ENCODE assay signal across 18 cellular contexts in the genomic region with DNA sequence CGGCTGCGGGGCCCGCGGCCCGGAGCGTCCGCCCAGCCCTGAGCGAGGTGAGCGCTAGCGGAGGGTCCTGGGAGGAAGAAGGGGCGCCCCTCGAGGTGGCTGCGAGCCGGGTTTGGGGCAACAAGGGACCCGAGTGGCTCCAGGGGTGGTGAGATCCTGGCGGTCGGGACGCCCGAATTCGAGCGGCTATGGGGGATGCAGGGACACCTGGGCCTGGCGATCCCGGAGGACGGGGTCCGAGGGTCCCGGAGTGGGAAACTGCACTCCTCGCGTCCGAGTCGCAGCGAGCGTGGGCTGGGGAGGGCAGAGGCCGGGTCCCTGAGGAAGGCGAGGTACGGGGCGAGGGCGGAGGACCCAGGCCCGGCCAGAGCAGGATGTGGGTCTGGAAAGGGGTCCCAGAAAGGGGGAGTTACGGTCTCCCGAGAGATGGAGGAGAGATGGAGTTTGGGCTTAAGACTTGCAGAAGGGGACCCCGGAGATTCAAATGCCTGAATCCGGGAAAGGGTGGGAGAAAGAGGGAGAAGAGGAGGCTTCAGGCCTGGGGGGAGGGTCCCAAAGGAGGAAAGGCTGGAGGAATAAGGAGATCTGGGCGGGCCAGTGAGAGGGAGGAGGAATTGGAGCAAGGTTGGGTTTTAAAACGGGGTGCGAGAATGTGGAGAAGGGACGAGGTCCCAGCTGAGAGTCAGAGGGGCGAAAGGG.
DNase-seq lines count a peak whose midpoint lies in the region; ATAC-seq, FAIRE-seq and TF ChIP-seq lines count a peak whose summit lies in the region.
"Had no signal": no experiment of that assay in that cellular context is flagged by ENCODE, and none has a peak within 500 bp of the region (broad histone marks: within the 10 kb centered on the region; RNA-seq: fewer than 3 reads in every experiment).

No MANE protein-coding gene starts in this region.

- peak overlapping the region; percentile 46 for H3K9ac ChIP-seq in HUES6 (ENCODE audit: low read length)
- H3K9ac ChIP-seq: KMS-11 had no signal

- H3K27ac ChIP-seq in HUES6 (ENCODE audit: low read depth, low read length) (no peak overlapping the region), substantia nigra (ENCODE audit: low read depth, low read length, poor library complexity, severe bottlenecking) (peak overlapping the region; percentile 49)
- H3K27ac ChIP-seq: KMS-11, VCaP had no signal

- H3K4me3 ChIP-seq in HUES6 (ENCODE audit: low read depth, low read length) (peak overlapping the region; percentile 79), cardiac fibroblast (replicated peaks in 1 of 2; ENCODE audit: low read depth in 2 of 2, low read length in 2 of 2) (peak overlapping the region; percentile 59 to 77), iPS-18c (ENCODE audit: insufficient read depth, low read depth, low read length) (peak overlapping the region; percentile 84)

- TF ChIP-seq CTCF in cardiac fibroblast (IDR thresholded peaks at IDR 0.05; ENCODE audit: low read depth, low read length): no peak

- no peaks in the 10 kb centered on the region for H3K36me3 ChIP-seq in HUES6 (ENCODE audit: control insufficient read depth, insufficient read depth, low read length)

- ATAC-seq in GM18858 (IDR thresholded peaks at IDR 0.05; ENCODE audit: unreplicated experiment): no peak
- ATAC-seq: activated T-helper 17 cell treated with anti-CD3 and anti-CD28 coated beads, Interleukin-2, amount 50 U/mL, for 72 hours; stimulated activated naive CD8-positive, alpha-beta T cell treated with anti-CD3 and anti-CD28 coated beads, Interleukin-15, Interleukin-2, amounts not matched to agents 100 U/mL and 50 U/mL, for 24 hours had no signal

- peaks cover 8% of the 10 kb centered on the region; the same call in 1 of the 2 replicates for H3K4me1 ChIP-seq in HUES6 (ENCODE audit: control insufficient read depth, insufficient read depth, low read length)

- no peak for DNase-seq in cardiac fibroblast (ENCODE audit: low read depth in 2 of 2)
- DNase-seq in substantia nigra (lab: John Stamatoyannopoulos, UW): peak in 4 of 49 donors; percentile 5 to 38 (median 20)
- DNase-seq in HTR-8/SVneo (ENCODE audit: insufficient read length, low spot score): no peak
- no peak for DNase-seq in activated naive CD4-positive, alpha-beta T cell treated with anti-CD3 and anti-CD28 coated beads, Interleukin-2, amount 50 U/mL, for 16 hours
- DNase-seq: activated CD8-positive, alpha-beta memory T cell treated with anti-CD3 and anti-CD28 coated beads for 24 hours; amniotic stem cell; mammary epithelial cell; NCI-H510A; OCI-M1; small intestine; stimulated activated naive CD8-positive, alpha-beta T cell treated with anti-CD3 and anti-CD28 coated beads, Interleukin-15, Interleukin-2, amounts not matched to agents 100 U/mL and 50 U/mL, for 24 hours had no signal

- peaks cover 68% of the 10 kb centered on the region for H3K27me3 ChIP-seq in HUES6 (ENCODE audit: control insufficient read depth, insufficient read depth, low read length)

- no peaks in the 10 kb centered on the region for H3K9me3 ChIP-seq in HUES6 (ENCODE audit: control insufficient read depth, insufficient read depth, low read depth, low read length)
- H3K9me3 ChIP-seq in iPS-18c (ENCODE audit: control insufficient read depth, insufficient read depth, low read length): no peaks in the 10 kb centered on the region

- FAIRE-seq in HTR-8/SVneo (lab: Jason Lieb, UNC): no peak
- FAIRE-seq: GM12892, small intestine had no signal
